In the genomic region with DNA sequence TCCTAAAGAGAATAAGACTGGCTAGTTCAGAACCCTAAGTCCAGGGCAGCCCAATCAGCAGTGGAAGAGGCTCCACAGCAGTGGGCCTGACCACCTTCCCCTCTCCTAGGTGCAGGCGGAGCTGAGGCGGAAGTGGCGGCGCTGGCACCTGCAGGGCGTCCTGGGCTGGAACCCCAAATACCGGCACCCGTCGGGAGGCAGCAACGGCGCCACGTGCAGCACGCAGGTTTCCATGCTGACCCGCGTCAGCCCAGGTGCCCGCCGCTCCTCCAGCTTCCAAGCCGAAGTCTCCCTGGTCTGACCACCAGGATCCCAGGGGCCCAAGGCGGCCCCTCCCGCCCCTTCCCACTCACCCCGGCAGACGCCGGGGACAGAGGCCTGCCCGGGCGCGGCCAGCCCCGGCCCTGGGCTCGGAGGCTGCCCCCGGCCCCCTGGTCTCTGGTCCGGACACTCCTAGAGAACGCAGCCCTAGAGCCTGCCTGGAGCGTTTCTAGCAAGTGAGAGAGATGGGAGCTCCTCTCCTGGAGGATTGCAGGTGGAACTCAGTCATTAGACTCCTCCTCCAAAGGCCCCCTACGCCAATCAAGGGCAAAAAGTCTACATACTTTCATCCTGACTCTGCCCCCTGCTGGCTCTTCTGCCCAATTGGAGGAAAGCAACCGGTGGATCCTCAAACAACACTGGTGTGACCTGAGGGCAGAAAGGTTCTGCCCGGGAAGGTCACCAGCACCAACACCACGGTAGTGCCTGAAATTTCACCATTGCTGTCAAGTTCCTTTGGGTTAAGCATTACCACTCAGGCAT, we compare ENCODE assay signal across 1 cellular context.
TF ChIP-seq lines count a peak whose summit lies in the region.

No MANE protein-coding gene starts in this region.

TF ChIP-seq in H1, 55 proteins besides CTCF, POLR2A, EP300 and RAD21:
- TF ChIP-seq TCF12 (IDR thresholded peaks at IDR 0.05; ENCODE audit: low read depth, low read length), result no peak
- no peak for TF ChIP-seq TAF1 (IDR thresholded peaks at IDR 0.05; ENCODE audit: low read depth, low read length)
- no peak for TF ChIP-seq CTBP2 (IDR thresholded peaks at IDR 0.05; ENCODE audit: borderline replicate concordance, insufficient read depth, insufficient read length, low read length)
- no peak for TF ChIP-seq NANOG (IDR thresholded peaks at IDR 0.05; ENCODE audit: insufficient read depth, low read depth, low read length, poor library complexity, severe bottlenecking)
- no peak for TF ChIP-seq TBP (IDR thresholded peaks at IDR 0.05; ENCODE audit: low read depth, low read length)
- TF ChIP-seq SP1 (IDR thresholded peaks at IDR 0.05; ENCODE audit: low read depth, low read length), result no peak
